12 cellular contexts compared by ENCODE assay signal in the genomic region with DNA sequence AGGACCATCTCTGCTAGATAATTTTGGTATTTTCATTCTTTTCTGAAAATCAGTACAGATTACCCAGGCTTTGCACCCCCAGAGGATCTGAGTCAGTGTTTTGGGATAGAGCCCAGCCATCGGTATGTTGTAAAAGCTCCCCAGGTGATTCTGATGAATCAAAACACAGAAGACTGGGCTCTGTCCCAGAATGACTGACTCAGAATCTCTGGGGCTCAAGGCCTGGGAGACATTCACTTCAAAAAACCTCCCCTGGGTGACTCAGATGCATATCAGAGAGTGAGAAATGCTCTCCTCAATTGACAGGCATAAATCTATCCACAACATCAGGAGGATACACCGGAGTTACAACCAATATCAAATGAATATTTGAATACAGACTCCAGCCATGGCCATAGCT. TPM values are rescaled to one million over a fixed set of nuclear protein-coding genes. Genes with fewer than 3 reads are reported as not detected.
A peak's percentile ranks its signal among the peaks of the same experiment; 100 is the strongest.
DNase-seq lines count a peak whose midpoint lies in the region; ATAC-seq and TF ChIP-seq lines count a peak whose summit lies in the region.
"Had no signal": no experiment of that assay in that cellular context is flagged by ENCODE, and none has a peak within 500 bp of the region (broad histone marks: within the 10 kb centered on the region; RNA-seq: fewer than 3 reads in every experiment).

No MANE protein-coding gene starts in this region.

- peak overlapping the region in 2 of 4 donors; percentile 6 to 14 for H3K27ac ChIP-seq in gastroesophageal sphincter
- H3K27ac ChIP-seq in thyroid gland = peak overlapping the region; percentile 85 to 91 (median 89)
- H3K27ac ChIP-seq in suprapubic skin = no peak overlapping the region

- no peaks in the 10 kb centered on the region for H3K9me3 ChIP-seq in gastroesophageal sphincter
- H3K9me3 ChIP-seq in thyroid gland = no peaks in the 10 kb centered on the region
- no peaks in the 10 kb centered on the region for H3K9me3 ChIP-seq in suprapubic skin

- peak; percentile 9 for DNase-seq in DMS53 (lab: John Stamatoyannopoulos, UW)
- DNase-seq in DMS53 treated with DMSO at 0.1 percent for 48 hours (lab: John Stamatoyannopoulos, UW; ENCODE audit: unreplicated experiment) = no peak
- DNase-seq in SW 1271 (lab: John Stamatoyannopoulos, UW) = peak; percentile 83 to 97
- DNase-seq in thyroid gland = peak; percentile 83 to 87
- DNase-seq in suprapubic skin (ENCODE audit: low spot score in 2 of 2) = no peak
- DNase-seq in progenitor cell of endocrine pancreas (ENCODE audit: low spot score, unreplicated experiment) = no peak
- DNase-seq: activated naive CD8-positive, alpha-beta T cell treated with anti-CD3 and anti-CD28 coated beads, Interleukin-2, amount 10 ng/mL, durations not matched to agents 7 days and 5 days; NCI-H2081; small intestine had no signal

- ATAC-seq in gastroesophageal sphincter = peak; percentile 72
- no peak for ATAC-seq in HG02938 (IDR thresholded peaks at IDR 0.05; ENCODE audit: unreplicated experiment)

- 8 to 10% methylated on average over 2 of the region's 2 CpGs for WGBS in gastroesophageal sphincter (ENCODE audit: low coverage in 1 of 2), 2 donors
- WGBS in thyroid gland, 2 donors = 9 to 10% methylated on average over 2 of the region's 2 CpGs
- 15% methylated on average over 2 of the region's 2 CpGs for WGBS in suprapubic skin

- TF ChIP-seq EP300 in gastroesophageal sphincter (IDR thresholded peaks at IDR 0.05) (no peak), suprapubic skin (IDR thresholded peaks at IDR 0.05) (no peak)

- intact Hi-C loops in thyroid gland (cut with DNase I) = no loop called here

- H3K36me3 ChIP-seq in gastroesophageal sphincter = no peaks in the 10 kb centered on the region
- no peaks in the 10 kb centered on the region for H3K36me3 ChIP-seq in thyroid gland
- H3K36me3 ChIP-seq in suprapubic skin = no peaks in the 10 kb centered on the region

- H3K27ac Mint-ChIP-seq in progenitor cell of endocrine pancreas = no peak overlapping the region
- H3K27ac Mint-ChIP-seq: activated naive CD8-positive, alpha-beta T cell treated with anti-CD3 and anti-CD28 coated beads, Interleukin-2, amount 10 ng/mL, durations not matched to agents 7 days and 5 days; B cell had no signal

- no peaks in the 10 kb centered on the region for H3K27me3 ChIP-seq in gastroesophageal sphincter
- H3K27me3 ChIP-seq in thyroid gland = no peaks in the 10 kb centered on the region
- no peaks in the 10 kb centered on the region for H3K27me3 ChIP-seq in suprapubic skin

- H3K27me3 Mint-ChIP-seq in progenitor cell of endocrine pancreas = peaks cover 5% of the 10 kb centered on the region
- H3K27me3 Mint-ChIP-seq: activated naive CD8-positive, alpha-beta T cell treated with anti-CD3 and anti-CD28 coated beads, Interleukin-2, amount 10 ng/mL, durations not matched to agents 7 days and 5 days had no signal

- no peaks in the 10 kb centered on the region for H3K9me3 Mint-ChIP-seq in progenitor cell of endocrine pancreas (ENCODE audit: low read depth)
- H3K9me3 Mint-ChIP-seq: activated naive CD8-positive, alpha-beta T cell treated with anti-CD3 and anti-CD28 coated beads, Interleukin-2, amount 10 ng/mL, durations not matched to agents 7 days and 5 days had no signal

- no peak overlapping the region for H3K4me3 Mint-ChIP-seq in progenitor cell of endocrine pancreas (ENCODE audit: low read depth)
- H3K4me3 Mint-ChIP-seq: activated naive CD8-positive, alpha-beta T cell treated with anti-CD3 and anti-CD28 coated beads, Interleukin-2, amount 10 ng/mL, durations not matched to agents 7 days and 5 days; B cell had no signal

- no peak overlapping the region for H3K4me3 ChIP-seq in gastroesophageal sphincter
- no peak overlapping the region for H3K4me3 ChIP-seq in thyroid gland (replicated peaks in 1 of 3)
- no peak overlapping the region for H3K4me3 ChIP-seq in suprapubic skin

- H3K36me3 Mint-ChIP-seq in progenitor cell of endocrine pancreas (ENCODE audit: insufficient read depth) = no peaks in the 10 kb centered on the region
- H3K36me3 Mint-ChIP-seq: activated naive CD8-positive, alpha-beta T cell treated with anti-CD3 and anti-CD28 coated beads, Interleukin-2, amount 10 ng/mL, durations not matched to agents 7 days and 5 days had no signal

- no peaks in the 10 kb centered on the region for H3K4me1 Mint-ChIP-seq in progenitor cell of endocrine pancreas (ENCODE audit: low read depth)
- H3K4me1 Mint-ChIP-seq: activated naive CD8-positive, alpha-beta T cell treated with anti-CD3 and anti-CD28 coated beads, Interleukin-2, amount 10 ng/mL, durations not matched to agents 7 days and 5 days; B cell had no signal

- TF ChIP-seq POLR2A in gastroesophageal sphincter (IDR thresholded peaks at IDR 0.05) (no peak), thyroid gland (IDR thresholded peaks at IDR 0.05) (peak in 1 of 2 donors; percentile 12), suprapubic skin (IDR thresholded peaks at IDR 0.05) (no peak)

- no peak for TF ChIP-seq CTCF in gastroesophageal sphincter (IDR thresholded peaks at IDR 0.05)
- no peak for TF ChIP-seq CTCF in thyroid gland (IDR thresholded peaks at IDR 0.05)
- no peak for TF ChIP-seq CTCF in suprapubic skin (IDR thresholded peaks at IDR 0.05)
- TF ChIP-seq CTCF in progenitor cell of endocrine pancreas (IDR thresholded peaks at IDR 0.05; ENCODE audit: unreplicated experiment) = no peak

- H3K4me1 ChIP-seq in gastroesophageal sphincter = peaks cover 4 to 28% (median 6%) of the 10 kb centered on the region in 3 donors
- H3K4me1 ChIP-seq in thyroid gland = peaks cover 46 to 48% of the 10 kb centered on the region in 2 donors
- peaks cover 7% of the 10 kb centered on the region for H3K4me1 ChIP-seq in suprapubic skin

RNA-seq across cellular contexts. Expression of a gene that starts 32.6 kb away (rescaled TPM):
- total RNA-seq in gastroesophageal sphincter (not detected), thyroid gland (1 to 10 TPM; 1.5 to 4.0 (median 1.6) TPM), suprapubic skin (not detected), progenitor cell of endocrine pancreas (0.14 TPM in 1 of 2 replicates, not detected in the other)
- total RNA-seq: activated naive CD8-positive, alpha-beta T cell treated with anti-CD3 and anti-CD28 coated beads, Interleukin-2, amount 10 ng/mL, durations not matched to agents 7 days and 5 days; B cell had no signal

Comparison
In these comparisons a context has a peak if more than half of its experiments do, and no peak if none do; other contexts are left out.
1. DNase-seq: peak in DMS53 (single experiment), SW 1271 (2 of 2) and thyroid gland (2 of 2); none in DMS53 treated with DMSO at 0.1 percent for 48 hours (single experiment), suprapubic skin (0 of 2) and progenitor cell of endocrine pancreas (single experiment).